Comparison of ENCODE assay signal across 12 cellular contexts in the genomic region with DNA sequence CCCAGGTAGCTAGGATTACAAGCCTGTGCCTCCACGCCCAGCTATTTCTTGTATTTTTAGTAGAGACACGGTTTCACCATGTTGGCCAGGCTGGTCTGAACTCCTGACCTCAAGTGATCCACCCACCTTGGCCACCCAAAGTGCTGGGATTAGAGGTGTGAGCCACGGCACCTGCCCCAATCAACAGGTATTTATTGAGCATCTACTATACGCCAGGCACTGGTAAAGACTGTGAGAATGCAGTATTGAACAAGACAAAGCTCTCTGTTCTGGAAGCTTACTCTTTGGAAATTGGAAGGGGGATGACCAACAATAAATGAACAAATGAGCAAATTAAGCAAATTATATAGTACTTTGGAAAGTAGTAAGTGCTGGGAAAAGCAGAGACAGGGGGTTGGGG. TPM values are rescaled to one million over a fixed set of nuclear protein-coding genes. Genes with fewer than 3 reads are reported as not detected.
A peak's percentile ranks its signal among the peaks of the same experiment; 100 is the strongest.
DNase-seq lines count a peak whose midpoint lies in the region; ATAC-seq and TF ChIP-seq lines count a peak whose summit lies in the region.
"Had no signal": no experiment of that assay in that cellular context is flagged by ENCODE, and none has a peak within 500 bp of the region (broad histone marks: within the 10 kb centered on the region; RNA-seq: fewer than 3 reads in every experiment).

No MANE protein-coding gene starts in this region.

- H3K36me3 Mint-ChIP-seq in central memory CD8-positive, alpha-beta T cell (ENCODE audit: insufficient read depth) = peaks cover 41% of the 10 kb centered on the region
- H3K36me3 Mint-ChIP-seq in nephron progenitor cell (ENCODE audit: low read depth) = no peaks in the 10 kb centered on the region

- H3K4me3 ChIP-seq in left ventricle myocardium inferior (no peak overlapping the region), uterus (no peak overlapping the region), left lung (no peak overlapping the region)

- ATAC-seq in left ventricle myocardium superior (no peak), GM21447 (IDR thresholded peaks at IDR 0.05; ENCODE audit: unreplicated experiment) (no peak), left lung (no peak), GM21381 (IDR thresholded peaks at IDR 0.05; ENCODE audit: unreplicated experiment) (no peak)
- ATAC-seq in central memory CD8-positive, alpha-beta T cell (replicated peaks; ENCODE audit: extremely low read depth, poor library complexity, severe bottlenecking) = no peak
- ATAC-seq: HCT116, PC-3 had no signal

- H3K27ac Mint-ChIP-seq in central memory CD8-positive, alpha-beta T cell (ENCODE audit: low read depth) = peak overlapping the region; percentile 98
- peak overlapping the region; percentile 98 for H3K27ac Mint-ChIP-seq in nephron progenitor cell

- H3K4me3 Mint-ChIP-seq in central memory CD8-positive, alpha-beta T cell = peak overlapping the region; percentile 90
- peak overlapping the region; percentile 78 for H3K4me3 Mint-ChIP-seq in nephron progenitor cell

- no peak for TF ChIP-seq CTCF in left ventricle myocardium inferior (IDR thresholded peaks at IDR 0.05; ENCODE audit: borderline replicate concordance)
- no peak for TF ChIP-seq CTCF in nephron progenitor cell (IDR thresholded peaks at IDR 0.05)
- TF ChIP-seq CTCF in uterus (IDR thresholded peaks at IDR 0.05) = no peak
- TF ChIP-seq CTCF in left lung (IDR thresholded peaks at IDR 0.05) = no peak

- DNase-seq in left ventricle myocardium inferior = no peak
- no peak for DNase-seq in left ventricle myocardium superior
- DNase-seq in central memory CD8-positive, alpha-beta T cell (ENCODE audit: low spot score in 2 of 2) = no peak
- no peak for DNase-seq in nephron progenitor cell
- DNase-seq in uterus = no peak
- DNase-seq in left lung = no peak
- DNase-seq: AML-193, PC-3, T1000 had no signal

- TF ChIP-seq POLR2A in uterus (IDR thresholded peaks at IDR 0.05) = no peak

- H3K36me3 ChIP-seq in left ventricle myocardium inferior (no peaks in the 10 kb centered on the region), uterus (no peaks in the 10 kb centered on the region), left lung (no peaks in the 10 kb centered on the region)

- H3K4me1 ChIP-seq in left ventricle myocardium inferior (peaks cover 49% of the 10 kb centered on the region), uterus (peaks cover 0 to 6% of the 10 kb centered on the region in 2 donors), left lung (peaks cover 17 to 57% of the 10 kb centered on the region in 2 donors)

- H3K9me3 Mint-ChIP-seq in central memory CD8-positive, alpha-beta T cell = no peaks in the 10 kb centered on the region
- no peaks in the 10 kb centered on the region for H3K9me3 Mint-ChIP-seq in nephron progenitor cell

- H3K27ac ChIP-seq in left ventricle myocardium inferior (replicated peaks) = peak overlapping the region; percentile 93
- H3K27ac ChIP-seq in uterus = peak overlapping the region; percentile 90 to 92
- H3K27ac ChIP-seq in left lung = peak overlapping the region in 1 of 2 donors; percentile 94

- H3K27me3 ChIP-seq in left ventricle myocardium inferior (ENCODE audit: low read depth) = no peaks in the 10 kb centered on the region
- H3K27me3 ChIP-seq in uterus = no peaks in the 10 kb centered on the region
- H3K27me3 ChIP-seq in left lung = no peaks in the 10 kb centered on the region

- H3K4me1 Mint-ChIP-seq in central memory CD8-positive, alpha-beta T cell = peaks cover 77% of the 10 kb centered on the region
- peaks cover 64% of the 10 kb centered on the region for H3K4me1 Mint-ChIP-seq in nephron progenitor cell

- H3K9me3 ChIP-seq in left ventricle myocardium inferior (replicated peaks) = no peaks in the 10 kb centered on the region
- no peaks in the 10 kb centered on the region for H3K9me3 ChIP-seq in uterus
- H3K9me3 ChIP-seq in left lung = no peaks in the 10 kb centered on the region

- no peaks in the 10 kb centered on the region for H3K27me3 Mint-ChIP-seq in central memory CD8-positive, alpha-beta T cell
- H3K27me3 Mint-ChIP-seq in nephron progenitor cell (ENCODE audit: low read depth, poor library complexity) = peaks cover 8% of the 10 kb centered on the region

- intact Hi-C loops in left ventricle myocardium inferior (cut with micrococcal nuclease) (no loop called here), left ventricle myocardium superior (cut with micrococcal nuclease) (no loop called here), uterus (cut with DNase I; ENCODE audit: low total_unique reads) (no loop called here), left lung (cut with DNase I) (no loop called here)

RNA-seq across cellular contexts. Expression of gene ERCC1, which starts 21.4 kb away (rescaled TPM):
- total RNA-seq in left ventricle myocardium inferior (108 TPM), left ventricle myocardium superior (150 TPM), uterus (100 to 1,000 TPM in 1 of 4 donors, 10 to 100 TPM in 3; 37.9 to 130 (median 68.0) TPM), left lung (10 to 100 TPM; 56.1 to 57.8 TPM)

RNA-seq across cellular contexts. Expression of gene FOSB, which starts 22.7 kb away (rescaled TPM):
- total RNA-seq in left ventricle myocardium inferior (0.33 TPM), left ventricle myocardium superior (0.79 TPM), uterus (10 to 100 TPM in 2 of 4 donors, 1 to 10 TPM in 1, not detected in 1; 8.1 to 52.1 (median 28.6) TPM), left lung (10 to 100 TPM in 1 of 2 donors, 1 to 10 TPM in 1; 7.1 to 20.4 TPM)

RNA-seq across cellular contexts. Expression of gene POLR1G, which starts 38.7 kb away (rescaled TPM):
- total RNA-seq in left ventricle myocardium inferior (5.2 TPM), left ventricle myocardium superior (7.0 TPM), uterus (10 to 100 TPM in 1 of 4 donors, 1 to 10 TPM in 2, under 1 TPM in 1; 0.26 to 11.3 (median 3.5) TPM), left lung (1 to 10 TPM; 4.8 to 6.0 TPM)

RNA-seq across cellular contexts. Expression of gene PPP1R13L, which starts 40.3 kb away (rescaled TPM):
- total RNA-seq in left ventricle myocardium inferior (207 TPM), left ventricle myocardium superior (222 TPM), uterus (10 to 100 TPM in 1 of 4 donors, 1 to 10 TPM in 2, under 1 TPM in 1; 0.51 to 30.2 (median 3.0) TPM), left lung (10 to 100 TPM; 30.0 to 51.4 TPM)

RNA-seq across cellular contexts. Expression of gene RTN2, which starts 51.7 kb away (rescaled TPM):
- 19.1 TPM for total RNA-seq in left ventricle myocardium inferior
- 29.8 TPM for total RNA-seq in left ventricle myocardium superior
- total RNA-seq in uterus = 1 to 10 TPM in 3 of 4 donors, not detected in 1; 5.9 to 9.0 (median 7.0) TPM
- 10 to 100 TPM in 1 of 2 donors, 1 to 10 TPM in 1; 9.4 to 16.7 TPM for total RNA-seq in left lung
